ENCODE assay signal across 17 cellular contexts in genomic region chr14:86404425-86404824, GRCh38.
"Had no signal": no experiment of that assay in that cellular context is flagged by ENCODE, and none has a peak within 500 bp of the region (broad histone marks: within the 10 kb centered on the region; RNA-seq: fewer than 3 reads in every experiment).

No MANE protein-coding gene starts in this region.

- H3K27me3 ChIP-seq: left lung, thyroid gland had no signal

- H3K36me3 Mint-ChIP-seq: activated naive CD8-positive, alpha-beta T cell treated with anti-CD3 and anti-CD28 coated beads for 36 hours had no signal

- DNase-seq: activated CD4-positive, alpha-beta T cell treated with anti-CD3 and anti-CD28 coated beads, Interleukin-2, amount 10 ng/mL, durations not matched to agents 24 days and 14 days; activated CD8-positive, alpha-beta T cell treated with anti-CD3 and anti-CD28 coated beads for 36 hours; activated naive CD4-positive, alpha-beta T cell; activated naive CD8-positive, alpha-beta T cell treated with anti-CD3 and anti-CD28 coated beads for 36 hours; activated T-cell treated with anti-CD3 and anti-CD28 coated beads, Interleukin-2, amount 50 U/mL, for 1 hour; amygdala; effector memory CD8-positive, alpha-beta T cell; hippocampal formation; islet precursor cell; left lung; midbrain; stimulated activated CD8-positive, alpha-beta memory T cell treated with anti-CD3 and anti-CD28 coated beads, Interleukin-4, amount 100 ng/mL, for 48 hours; stimulated activated naive CD4-positive, alpha-beta T cell treated with Interleukin-2 at 50 U/mL for 16 hours; thyroid gland had no signal

- H3K4me1 ChIP-seq: left lung, parathyroid adenoma, thyroid gland had no signal

- H3K9me3 Mint-ChIP-seq: activated CD4-positive, alpha-beta T cell treated with anti-CD3 and anti-CD28 coated beads, Interleukin-2, amount 10 ng/mL, durations not matched to agents 24 days and 14 days; nephron had no signal

- H3K4me1 Mint-ChIP-seq: activated CD4-positive, alpha-beta T cell treated with anti-CD3 and anti-CD28 coated beads, Interleukin-2, amount 10 ng/mL, durations not matched to agents 24 days and 14 days; activated naive CD8-positive, alpha-beta T cell treated with anti-CD3 and anti-CD28 coated beads for 36 hours; activated T-helper 17 cell treated with anti-CD3 and anti-CD28 coated beads, Interleukin-2, amount 50 U/mL, for 72 hours; nephron had no signal

- ATAC-seq: activated CD8-positive, alpha-beta T cell treated with anti-CD3 and anti-CD28 coated beads for 36 hours; activated T-helper 17 cell treated with anti-CD3 and anti-CD28 coated beads, Interleukin-2, amount 50 U/mL, for 72 hours; effector memory CD8-positive, alpha-beta T cell; left lung had no signal

- H3K27ac ChIP-seq: left lung, parathyroid adenoma, thyroid gland had no signal

- H3K27me3 Mint-ChIP-seq: activated CD4-positive, alpha-beta T cell treated with anti-CD3 and anti-CD28 coated beads, Interleukin-2, amount 10 ng/mL, durations not matched to agents 24 days and 14 days; activated CD8-positive, alpha-beta T cell treated with anti-CD3 and anti-CD28 coated beads for 36 hours; activated naive CD8-positive, alpha-beta T cell treated with anti-CD3 and anti-CD28 coated beads for 36 hours; activated T-helper 17 cell treated with anti-CD3 and anti-CD28 coated beads, Interleukin-2, amount 50 U/mL, for 72 hours; effector memory CD8-positive, alpha-beta T cell had no signal

- H3K36me3 ChIP-seq: left lung, thyroid gland had no signal

- H3K27ac Mint-ChIP-seq: activated CD4-positive, alpha-beta T cell treated with anti-CD3 and anti-CD28 coated beads, Interleukin-2, amount 10 ng/mL, durations not matched to agents 24 days and 14 days; activated CD8-positive, alpha-beta T cell treated with anti-CD3 and anti-CD28 coated beads for 36 hours; activated naive CD8-positive, alpha-beta T cell treated with anti-CD3 and anti-CD28 coated beads for 36 hours; activated T-helper 17 cell treated with anti-CD3 and anti-CD28 coated beads, Interleukin-2, amount 50 U/mL, for 72 hours; effector memory CD8-positive, alpha-beta T cell had no signal

- H3K4me3 Mint-ChIP-seq: activated CD4-positive, alpha-beta T cell treated with anti-CD3 and anti-CD28 coated beads, Interleukin-2, amount 10 ng/mL, durations not matched to agents 24 days and 14 days; activated CD8-positive, alpha-beta T cell treated with anti-CD3 and anti-CD28 coated beads for 36 hours; activated naive CD8-positive, alpha-beta T cell treated with anti-CD3 and anti-CD28 coated beads for 36 hours; activated T-helper 17 cell treated with anti-CD3 and anti-CD28 coated beads, Interleukin-2, amount 50 U/mL, for 72 hours; effector memory CD8-positive, alpha-beta T cell; nephron had no signal

- H3K9me3 ChIP-seq: thyroid gland had no signal

- H3K4me3 ChIP-seq: left lung, thyroid gland had no signal
